19 cellular contexts compared by ENCODE assay signal in the genomic region with DNA sequence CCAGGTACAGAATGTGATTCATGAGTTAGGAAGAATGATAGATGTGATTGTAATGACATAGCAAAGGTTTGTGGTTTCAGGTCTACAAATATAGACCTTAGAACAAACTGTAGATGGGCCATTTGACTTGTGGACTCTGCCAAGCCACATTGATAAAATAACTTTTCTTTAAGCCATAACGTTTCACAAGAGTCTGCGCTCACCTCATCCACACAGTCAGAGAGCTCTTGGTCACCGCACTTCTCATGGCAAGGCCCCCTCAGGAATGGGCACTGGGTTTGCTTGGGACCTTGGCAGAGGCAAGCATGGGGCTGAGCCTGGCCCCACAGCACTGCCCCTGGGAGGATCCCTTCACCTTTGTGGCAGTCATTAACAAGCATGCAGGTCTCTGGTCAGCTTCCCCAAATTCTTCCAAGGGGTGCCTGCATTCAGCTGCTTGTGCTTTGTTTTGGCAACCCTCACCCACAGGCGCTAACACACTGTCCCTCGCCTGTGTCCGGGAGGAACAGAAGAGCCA. TPM values are rescaled to one million over a fixed set of nuclear protein-coding genes. Genes with fewer than 3 reads are reported as not detected.
DNase-seq lines count a peak whose midpoint lies in the region; ATAC-seq and TF ChIP-seq lines count a peak whose summit lies in the region.
"Had no signal": no experiment of that assay in that cellular context is flagged by ENCODE, and none has a peak within 500 bp of the region (broad histone marks: within the 10 kb centered on the region; RNA-seq: fewer than 3 reads in every experiment).

No MANE protein-coding gene starts in this region.

- H3K4ac ChIP-seq in H9 (ENCODE audit: low read depth, low read length) = no peak overlapping the region

- no peak overlapping the region for H2BK5ac ChIP-seq in H9 (ENCODE audit: insufficient read length, low read length)

- H3K23ac ChIP-seq in H9 (ENCODE audit: insufficient read length, low read depth, low read length) = no peak overlapping the region

- H3K23me2 ChIP-seq in H9 (ENCODE audit: insufficient read length, low read depth, low read length, poor library complexity, severe bottlenecking) = no peaks in the 10 kb centered on the region

- no peak overlapping the region for H2BK20ac ChIP-seq in H9 (ENCODE audit: low read depth, low read length, poor library complexity, severe bottlenecking)

- H3K9me3 ChIP-seq in ascending aorta (no peaks in the 10 kb centered on the region), sigmoid colon (no peaks in the 10 kb centered on the region), WERI-Rb-1 (ENCODE audit: severe bottlenecking) (no peaks in the 10 kb centered on the region), adrenal gland (replicated peaks in 1 of 3) (no peaks in the 10 kb centered on the region), H9 (ENCODE audit: control insufficient read depth, low read depth, low read length) (no peaks in the 10 kb centered on the region)
- H3K9me3 ChIP-seq: Caco-2, colonic mucosa had no signal

- H3K27ac ChIP-seq in ascending aorta (peak overlapping the region; percentile 72 to 80), sigmoid colon (peak overlapping the region in 3 of 4 donors; percentile 63 to 83 (median 77)), WERI-Rb-1 (no peak overlapping the region), adrenal gland (no peak overlapping the region), H9 (ENCODE audit: insufficient read length, low read depth, low read length) (no peak overlapping the region)
- H3K27ac ChIP-seq: colonic mucosa, foreskin keratinocyte, SK-N-MC, skin epidermis had no signal

- H3T11ph ChIP-seq in H9 (ENCODE audit: low read length) = no peak overlapping the region

- no peak overlapping the region for H3K4me3 ChIP-seq in ascending aorta
- no peak overlapping the region for H3K4me3 ChIP-seq in sigmoid colon
- no peak overlapping the region for H3K4me3 ChIP-seq in WERI-Rb-1 (ENCODE audit: low read depth, low read length)
- H3K4me3 ChIP-seq in adrenal gland = no peak overlapping the region
- H3K4me3 ChIP-seq: colonic mucosa, SK-N-MC, skin epidermis had no signal

- no peak overlapping the region for H3K9ac ChIP-seq in H9 (ENCODE audit: extremely low read depth, insufficient read length, low read length)

- no peaks in the 10 kb centered on the region for H3K79me1 ChIP-seq in H9 (ENCODE audit: insufficient read depth, low read depth, low read length, poor library complexity, severe bottlenecking)

- 93 to 95% methylated on average over 6 of the region's 6 CpGs for WGBS in sigmoid colon, 2 donors
- WGBS in adrenal gland, 4 donors = 88 to 90% (median 89%) methylated on average over 6 of the region's 6 CpGs
- no CpG with 5 or more reads among the region's 6 CpGs for WGBS in H9 (ENCODE audit: extremely low coverage, insufficient read length, low lambda C conversion rate)

- no peaks in the 10 kb centered on the region for H3K27me3 ChIP-seq in ascending aorta
- no peaks in the 10 kb centered on the region for H3K27me3 ChIP-seq in sigmoid colon
- H3K27me3 ChIP-seq in WERI-Rb-1 (ENCODE audit: insufficient read depth, low read depth, severe bottlenecking) = no peaks in the 10 kb centered on the region
- no peaks in the 10 kb centered on the region for H3K27me3 ChIP-seq in adrenal gland
- H3K27me3 ChIP-seq in H9 (ENCODE audit: insufficient read depth, low read length) = no peaks in the 10 kb centered on the region
- H3K27me3 ChIP-seq: colonic mucosa, foreskin keratinocyte had no signal

- H3K27ac Mint-ChIP-seq in HFFc6 = peak overlapping the region; percentile 71
- no peak overlapping the region for H3K27ac Mint-ChIP-seq in H9

- no peak overlapping the region for H4K8ac ChIP-seq in H9 (replicated peaks; ENCODE audit: insufficient read length, low read depth, low read length)

- no peak for ATAC-seq in GM21576 (IDR thresholded peaks at IDR 0.05; ENCODE audit: unreplicated experiment)
- ATAC-seq: foreskin keratinocyte, left colon had no signal

- H3K27me3 Mint-ChIP-seq in HFFc6 (ENCODE audit: insufficient read depth) = peaks cover 1% of the 10 kb centered on the region
- no peaks in the 10 kb centered on the region for H3K27me3 Mint-ChIP-seq in H9 (ENCODE audit: low read depth)

- no peak overlapping the region for H2AFZ ChIP-seq in H9 (ENCODE audit: low read length)

- H3K36me3 Mint-ChIP-seq in HFFc6 (ENCODE audit: low read depth) (peaks cover 25% of the 10 kb centered on the region), H9 (ENCODE audit: insufficient read depth in 1 of 3, low read depth in 3 of 3) (peaks cover 15 to 66% (median 43%) of the 10 kb centered on the region in 3 experiments; a peak in 6 of 7 replicates)

- peak overlapping the region; percentile 22; the same call in 1 of the 2 replicates for H3K4me3 Mint-ChIP-seq in HFFc6
- H3K4me3 Mint-ChIP-seq in H9 = no peak overlapping the region

- intact Hi-C loops in ascending aorta (cut with DNase I) = no loop called here
- intact Hi-C loops in sigmoid colon (cut with DNase I) = no loop called here
- intact Hi-C loops in adrenal gland (cut with DNase I) = no loop called here

- H3K4me1 Mint-ChIP-seq in HFFc6 (ENCODE audit: low read depth) (peaks cover 22% of the 10 kb centered on the region), H9 (no peaks in the 10 kb centered on the region)

- no peaks in the 10 kb centered on the region for H3K79me2 ChIP-seq in H9 (ENCODE audit: insufficient read depth, low read length)

- H2BK120ac ChIP-seq in H9 (ENCODE audit: low read depth, low read length, poor library complexity, severe bottlenecking) = no peak overlapping the region

- H3K18ac ChIP-seq in H9 (ENCODE audit: insufficient read length, low read depth, low read length) = no peak overlapping the region

- no peak overlapping the region for H3K14ac ChIP-seq in H9 (ENCODE audit: insufficient read depth, low read length)

- no peak overlapping the region for H3K4me2 ChIP-seq in H9 (ENCODE audit: insufficient read depth, insufficient read length, low read length)

- H4K20me1 ChIP-seq in H9 (ENCODE audit: control insufficient read depth, insufficient read depth, insufficient read length) = no peaks in the 10 kb centered on the region

- H3K56ac ChIP-seq in H9 (ENCODE audit: insufficient read length, low read depth, low read length) = no peak overlapping the region

- H3K9me3 Mint-ChIP-seq in HFFc6 (no peaks in the 10 kb centered on the region), H9 (no peaks in the 10 kb centered on the region)

- H2BK15ac ChIP-seq in H9 (ENCODE audit: low read depth, low read length) = no peak overlapping the region

- H4K5ac ChIP-seq in H9 (ENCODE audit: insufficient read length, low read depth, low read length) = no peak overlapping the region

- no peak overlapping the region for H2BK12ac ChIP-seq in H9 (ENCODE audit: insufficient read length, low read depth, low read length)

- peak; percentile 46 for DNase-seq in HFFc6
- DNase-seq in ascending aorta (ENCODE audit: low spot score in 2 of 2) = no peak
- peak; percentile 54 for DNase-seq in glomerular visceral epithelial cell (ENCODE audit: extremely low spot score)
- DNase-seq in sigmoid colon = peak; percentile 49
- DNase-seq in WERI-Rb-1 = no peak
- no peak for DNase-seq in adrenal gland
- no peak for DNase-seq in H9
- DNase-seq: activated CD4-positive, alpha-beta T cell treated with anti-CD3 and anti-CD28 coated beads for 1 hour; Caco-2; colonic mucosa; foreskin keratinocyte; left colon; NCI-H1092; NCI-H524; occipital lobe; stimulated activated CD4-positive, alpha-beta T cell treated with anti-CD3 and anti-CD28 coated beads, Interleukin-4, amount 100 ng/mL, for 1 hour had no signal

- H3K36me3 ChIP-seq in ascending aorta (peaks cover 23 to 42% of the 10 kb centered on the region in 2 donors), sigmoid colon (peaks cover 0 to 67% (median 22%) of the 10 kb centered on the region in 4 donors), WERI-Rb-1 (peaks cover 40% of the 10 kb centered on the region), adrenal gland (replicated peaks in 1 of 2) (peaks cover 0 to 65% of the 10 kb centered on the region in 2 donors)
- H3K36me3 ChIP-seq: colonic mucosa had no signal

- no peak overlapping the region for H4K91ac ChIP-seq in H9 (ENCODE audit: insufficient read length, low read depth, low read length)

- TF ChIP-seq CTCF in HFFc6 (IDR thresholded peaks at IDR 0.05) (no peak), ascending aorta (IDR thresholded peaks at IDR 0.05) (no peak), sigmoid colon (IDR thresholded peaks at IDR 0.05) (no peak), WERI-Rb-1 (IDR thresholded peaks at IDR 0.05; ENCODE audit: low read depth, low read length) (no peak), adrenal gland (IDR thresholded peaks at IDR 0.05) (no peak), H9 (conservative IDR thresholded peaks at IDR 0.05) (no peak)

- H2AK5ac ChIP-seq in H9 (ENCODE audit: insufficient read length, low read length) = no peak overlapping the region

- H3K4me1 ChIP-seq in ascending aorta (peaks cover 3 to 5% of the 10 kb centered on the region in 2 donors), sigmoid colon (peaks cover 0 to 27% (median 19%) of the 10 kb centered on the region in 4 donors), adrenal gland (replicated peaks in 1 of 2) (no peaks in the 10 kb centered on the region), H9 (ENCODE audit: insufficient read depth, low read length) (no peaks in the 10 kb centered on the region)
- H3K4me1 ChIP-seq: Caco-2, colonic mucosa, foreskin keratinocyte had no signal

- no peak for TF ChIP-seq POLR2A in sigmoid colon (IDR thresholded peaks at IDR 0.05)
- TF ChIP-seq POLR2A in adrenal gland (IDR thresholded peaks at IDR 0.05) = no peak

- TF ChIP-seq EP300 in sigmoid colon (IDR thresholded peaks at IDR 0.05) = no peak

RNA-seq across cellular contexts. Expression of gene ARMC9, which starts 14.0 kb away (rescaled TPM):
- 10 to 100 TPM; 49.3 to 93.2 (median 55.7) TPM for total RNA-seq in HFFc6 (2021; fragmentation: NEBNext Ultra II Directional; extraction: Animal tissue kit (Norgen Biotek cat#: 25700))
- total RNA-seq in ascending aorta (3.3 TPM), sigmoid colon (10 to 100 TPM; 24.3 to 95.3 (median 52.7) TPM), adrenal gland (100 to 1,000 TPM in 1 of 8 donors, 10 to 100 TPM in 7; 36.5 to 109 (median 59.1) TPM), H9 (2021) (33.8 and 37.6 TPM in 2 replicates)
- polyA plus RNA-seq in sigmoid colon (1 to 10 TPM; 2.4 to 8.2 (median 3.0) TPM), adrenal gland (10 to 100 TPM; 22.0 to 61.9 (median 49.3) TPM)

Comparison
In these comparisons a context has a peak if more than half of its experiments do, and no peak if none do; other contexts are left out.
1. DNase-seq: peak in HFFc6 (single experiment), glomerular visceral epithelial cell (single experiment) and sigmoid colon (single experiment); none in ascending aorta (0 of 2), WERI-Rb-1 (single experiment), adrenal gland (0 of 7) and H9 (single experiment).
2. H3K27ac ChIP-seq: peak in ascending aorta (2 of 2) and sigmoid colon (3 of 4); none in WERI-Rb-1 (single experiment), adrenal gland (0 of 5) and H9 (single experiment).